27 cellular contexts compared by ENCODE assay signal in genomic region chr21:44650265-44650972, GRCh38. TPM values are rescaled to one million over a fixed set of nuclear protein-coding genes. Genes with fewer than 3 reads are reported as not detected.
"Had no signal": no experiment of that assay in that cellular context is flagged by ENCODE, and none has a peak within 500 bp of the region (broad histone marks: within the 10 kb centered on the region; RNA-seq: fewer than 3 reads in every experiment).

No MANE protein-coding gene starts in this region.

- H3K4me1 ChIP-seq: esophagus squamous epithelium, heart right ventricle, left ventricle myocardium inferior, psoas muscle, suprapubic skin, transverse colon, vagina had no signal

- H3K27ac ChIP-seq: esophagus squamous epithelium, heart right ventricle, left ventricle myocardium inferior, ovary, psoas muscle, suprapubic skin, transverse colon, vagina had no signal

- H3K9me3 ChIP-seq: ovary, psoas muscle, suprapubic skin, transverse colon, vagina had no signal

- ATAC-seq: activated CD8-positive, alpha-beta memory T cell treated with anti-CD3 and anti-CD28 coated beads, Interleukin-2, amount 10 ng/mL, durations not matched to agents 7 days and 5 days; heart right ventricle; psoas muscle; right cardiac atrium; stimulated activated naive CD8-positive, alpha-beta T cell treated with anti-CD3 and anti-CD28 coated beads, Interleukin-15, amount 100 ng/mL, for 72 hours had no signal

- H3K27me3 ChIP-seq: ovary, vagina had no signal

- DNase-seq: activated CD4-positive, alpha-beta T cell treated with anti-CD3 and anti-CD28 coated beads, Interleukin-2, amount 50 U/mL, for 4 hours; activated CD8-positive, alpha-beta memory T cell treated with anti-CD3 and anti-CD28 coated beads, Interleukin-2, amount 10 ng/mL, durations not matched to agents 7 days and 5 days; activated naive CD4-positive, alpha-beta T cell; activated naive CD8-positive, alpha-beta T cell treated with anti-CD3 and anti-CD28 coated beads for 36 hours; amniotic stem cell; effector CD8-positive, alpha-beta T cell; esophagus squamous epithelium; heart right ventricle; immature natural killer cell; kidney glomerular epithelial cell; left ventricle myocardium inferior; ovary; psoas muscle; right cardiac atrium; small intestine; stimulated activated CD4-positive, alpha-beta T cell treated with anti-CD3 and anti-CD28 coated beads, Interleukin-15, amount 100 ng/mL, for 24 hours; stimulated activated CD4-positive, alpha-beta T cell treated with anti-CD3 and anti-CD28 coated beads, Interleukin-2, amount 100 ng/mL, for 48 hours; stimulated activated naive CD8-positive, alpha-beta T cell treated with anti-CD3 and anti-CD28 coated beads, Interleukin-15, amount 100 ng/mL, for 72 hours; transverse colon had no signal

- H3K4me3 ChIP-seq: esophagus squamous epithelium, heart right ventricle, left ventricle myocardium inferior, ovary, psoas muscle, suprapubic skin, transverse colon, vagina had no signal

- FAIRE-seq: endothelial cell of umbilical vein, small intestine, TTC549 had no signal

- H3K36me3 ChIP-seq: esophagus squamous epithelium, heart right ventricle, left ventricle myocardium inferior, ovary, suprapubic skin, transverse colon, vagina had no signal

RNA-seq across cellular contexts. Expression of gene KRTAP12-4, which starts 4.0 kb away (rescaled TPM):
- total RNA-seq: activated CD8-positive, alpha-beta memory T cell treated with anti-CD3 and anti-CD28 coated beads, Interleukin-2, amount 10 ng/mL, durations not matched to agents 7 days and 5 days; activated naive CD8-positive, alpha-beta T cell treated with anti-CD3 and anti-CD28 coated beads for 36 hours; chondrocyte; endothelial cell of umbilical vein; esophagus squamous epithelium; heart right ventricle; left ventricle myocardium inferior; mononuclear cell; neural crest cell; ovary; psoas muscle; right cardiac atrium; suprapubic skin; T-helper 2 cell treated with Interferon-gamma antibody and Interleukin-4, amounts not matched to agents 100 ng/mL and 5 ng/mL, for 36 hours; transverse colon; vagina had no signal
- polyA plus RNA-seq: endothelial cell of umbilical vein, heart right ventricle, immature natural killer cell, ovary, psoas muscle, right cardiac atrium, small intestine had no signal

RNA-seq across cellular contexts. Expression of gene KRTAP10-11, which starts 4.2 kb away (rescaled TPM):
- total RNA-seq: activated CD8-positive, alpha-beta memory T cell treated with anti-CD3 and anti-CD28 coated beads, Interleukin-2, amount 10 ng/mL, durations not matched to agents 7 days and 5 days; activated naive CD8-positive, alpha-beta T cell treated with anti-CD3 and anti-CD28 coated beads for 36 hours; chondrocyte; endothelial cell of umbilical vein; esophagus squamous epithelium; heart right ventricle; left ventricle myocardium inferior; mononuclear cell; neural crest cell; ovary; psoas muscle; right cardiac atrium; T-helper 2 cell treated with Interferon-gamma antibody and Interleukin-4, amounts not matched to agents 100 ng/mL and 5 ng/mL, for 36 hours; transverse colon; vagina had no signal
- polyA plus RNA-seq: endothelial cell of umbilical vein, heart right ventricle, immature natural killer cell, ovary, psoas muscle, right cardiac atrium, small intestine had no signal

RNA-seq across cellular contexts. Expression of gene KRTAP12-3, which starts 7.3 kb away (rescaled TPM):
- total RNA-seq: activated CD8-positive, alpha-beta memory T cell treated with anti-CD3 and anti-CD28 coated beads, Interleukin-2, amount 10 ng/mL, durations not matched to agents 7 days and 5 days; activated naive CD8-positive, alpha-beta T cell treated with anti-CD3 and anti-CD28 coated beads for 36 hours; chondrocyte; endothelial cell of umbilical vein; esophagus squamous epithelium; heart right ventricle; left ventricle myocardium inferior; mononuclear cell; neural crest cell; ovary; psoas muscle; right cardiac atrium; T-helper 2 cell treated with Interferon-gamma antibody and Interleukin-4, amounts not matched to agents 100 ng/mL and 5 ng/mL, for 36 hours; transverse colon; vagina had no signal
- polyA plus RNA-seq: endothelial cell of umbilical vein, heart right ventricle, ovary, psoas muscle, right cardiac atrium, small intestine had no signal

RNA-seq across cellular contexts. Expression of gene KRTAP10-10, which starts 13.3 kb away (rescaled TPM):
- total RNA-seq: activated CD8-positive, alpha-beta memory T cell treated with anti-CD3 and anti-CD28 coated beads, Interleukin-2, amount 10 ng/mL, durations not matched to agents 7 days and 5 days; activated naive CD8-positive, alpha-beta T cell treated with anti-CD3 and anti-CD28 coated beads for 36 hours; chondrocyte; endothelial cell of umbilical vein; esophagus squamous epithelium; heart right ventricle; left ventricle myocardium inferior; mononuclear cell; neural crest cell; ovary; psoas muscle; right cardiac atrium; T-helper 2 cell treated with Interferon-gamma antibody and Interleukin-4, amounts not matched to agents 100 ng/mL and 5 ng/mL, for 36 hours; transverse colon; vagina had no signal
- polyA plus RNA-seq: endothelial cell of umbilical vein, heart right ventricle, immature natural killer cell, ovary, psoas muscle, right cardiac atrium, small intestine had no signal

RNA-seq across cellular contexts. Expression of gene KRTAP12-2, which starts 16.3 kb away (rescaled TPM):
- total RNA-seq: activated CD8-positive, alpha-beta memory T cell treated with anti-CD3 and anti-CD28 coated beads, Interleukin-2, amount 10 ng/mL, durations not matched to agents 7 days and 5 days; activated naive CD8-positive, alpha-beta T cell treated with anti-CD3 and anti-CD28 coated beads for 36 hours; chondrocyte; endothelial cell of umbilical vein; esophagus squamous epithelium; heart right ventricle; left ventricle myocardium inferior; mononuclear cell; neural crest cell; ovary; psoas muscle; right cardiac atrium; T-helper 2 cell treated with Interferon-gamma antibody and Interleukin-4, amounts not matched to agents 100 ng/mL and 5 ng/mL, for 36 hours; transverse colon; vagina had no signal
- polyA plus RNA-seq: endothelial cell of umbilical vein, heart right ventricle, immature natural killer cell, ovary, psoas muscle, right cardiac atrium, small intestine had no signal
